Comparison of ENCODE assay signal across 11 cellular contexts in the genomic region with DNA sequence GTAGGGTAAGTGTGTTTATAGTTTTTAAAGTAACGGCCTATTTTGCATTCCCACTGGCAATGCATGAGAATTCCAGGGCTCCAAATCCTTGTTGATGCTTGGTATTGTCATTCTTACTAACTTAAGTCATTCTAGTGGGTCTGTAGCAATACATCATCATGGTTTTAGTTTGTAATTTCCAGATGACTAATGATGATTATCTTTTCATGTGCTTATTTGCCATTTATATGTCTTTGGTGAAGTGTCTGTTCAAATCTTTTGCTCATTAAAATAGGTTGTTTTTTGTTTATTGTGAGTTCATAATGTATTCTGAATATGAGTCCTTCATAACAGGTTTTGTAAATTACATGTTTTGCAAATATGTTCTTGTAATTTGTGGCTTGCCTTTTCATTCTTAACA. TPM values are rescaled to one million over a fixed set of nuclear protein-coding genes. Genes with fewer than 3 reads are reported as not detected.
DNase-seq lines count a peak whose midpoint lies in the region; ATAC-seq and TF ChIP-seq lines count a peak whose summit lies in the region.
"Had no signal": no experiment of that assay in that cellular context is flagged by ENCODE, and none has a peak within 500 bp of the region (broad histone marks: within the 10 kb centered on the region; RNA-seq: fewer than 3 reads in every experiment).

No MANE protein-coding gene starts in this region.

- DNase-seq in AG04450 (ENCODE audit: low read depth, low spot score) (peak; percentile 34), choroid plexus epithelial cell (ENCODE audit: low read depth) (peak; percentile 76), mesothelial cell of epicardium (ENCODE audit: low spot score in 2 of 2, unreplicated experiment in 2 of 2) (no peak), mucosa of descending colon (no peak), 8988T (no peak), CD1c-positive myeloid dendritic cell (ENCODE audit: extremely low spot score) (no peak)
- DNase-seq: CD8-positive, alpha-beta memory T cell; naive B cell; NCI-H526 treated with DMSO at 0.1 percent for 48 hours had no signal

- peaks cover 49% of the 10 kb centered on the region for H3K4me1 ChIP-seq in HUES64 (ENCODE audit: insufficient read depth, low read length)
- peaks cover 4% of the 10 kb centered on the region for H3K4me1 ChIP-seq in mucosa of descending colon (ENCODE audit: low read depth)

- POLR2A ChIA-PET in AG04450 (lab: Yijun Ruan, JAX), result interaction anchor here (0.5 to 1.0 kb wide), 4 partner anchors 38 to 232 kb away, joined by 3 to 4 read pairs (median 3); no protein-coding TSS in a partner anchor

- H3K9me3 ChIP-seq in AG04450 (ENCODE audit: control insufficient read depth, insufficient read depth, low read length) (no peaks in the 10 kb centered on the region), HUES64 (ENCODE audit: insufficient read depth, low read depth, low read length) (no peaks in the 10 kb centered on the region), mucosa of descending colon (no peaks in the 10 kb centered on the region)

- no peaks in the 10 kb centered on the region for H3K27me3 ChIP-seq in AG04450 (ENCODE audit: control insufficient read depth, insufficient read depth, low read length)
- no peaks in the 10 kb centered on the region for H3K27me3 ChIP-seq in HUES64 (ENCODE audit: insufficient read depth, low read length)

- no peaks in the 10 kb centered on the region for H3K36me3 ChIP-seq in HUES64 (ENCODE audit: insufficient read depth, low read length)
- H3K36me3 ChIP-seq in mucosa of descending colon (ENCODE audit: low read depth), result no peaks in the 10 kb centered on the region

- peaks cover 48% of the 10 kb centered on the region for H3K4me1 Mint-ChIP-seq in mesothelial cell of epicardium

- H3K4me3 ChIP-seq in AG04450 (ENCODE audit: low read depth, low read length) (no peak overlapping the region), HUES64 (ENCODE audit: low read length) (peak overlapping the region; percentile 31), choroid plexus epithelial cell (ENCODE audit: low read depth, low read length) (no peak overlapping the region), mucosa of descending colon (no peak overlapping the region)

- H3K27me3 Mint-ChIP-seq in mesothelial cell of epicardium (ENCODE audit: low read depth), result no peaks in the 10 kb centered on the region
- H3K27me3 Mint-ChIP-seq: CD8-positive, alpha-beta memory T cell; naive B cell had no signal

- peak overlapping the region; percentile 3; the same call in 1 of the 2 replicates for H3K9ac ChIP-seq in HUES64 (ENCODE audit: low read depth, low read length)

- 5% methylated on average over 1 of the region's 1 CpG for WGBS in HUES64

- TF ChIP-seq CTCF in AG04450 (IDR thresholded peaks at IDR 0.05; ENCODE audit: low read depth, low read length), result no peak
- TF ChIP-seq CTCF in choroid plexus epithelial cell (conservative IDR thresholded peaks at IDR 0.05; ENCODE audit: low read depth, low read length), result no peak
- no peak for TF ChIP-seq CTCF in mesothelial cell of epicardium (IDR thresholded peaks at IDR 0.05; ENCODE audit: unreplicated experiment)
- TF ChIP-seq CTCF in mucosa of descending colon (IDR thresholded peaks at IDR 0.05), result no peak

- peak overlapping the region; percentile 70 for H3K27ac Mint-ChIP-seq in mesothelial cell of epicardium

- H3K36me3 Mint-ChIP-seq in mesothelial cell of epicardium, result peaks cover 2% of the 10 kb centered on the region
- H3K36me3 Mint-ChIP-seq: CD8-positive, alpha-beta memory T cell had no signal

- H3K9me3 Mint-ChIP-seq in mesothelial cell of epicardium, result no peaks in the 10 kb centered on the region
- H3K9me3 Mint-ChIP-seq: CD8-positive, alpha-beta memory T cell; naive B cell had no signal

- peak overlapping the region; percentile 2 for H3K4me3 Mint-ChIP-seq in mesothelial cell of epicardium
- H3K4me3 Mint-ChIP-seq: CD8-positive, alpha-beta memory T cell had no signal

- CTCF ChIA-PET in AG04450 (lab: Charles Lee), result interaction anchor here (2.1 kb wide), 1 partner anchor 91 kb away, joined by 5 read pairs; no protein-coding TSS in a partner anchor

- ATAC-seq in mucosa of descending colon, result no peak
- no peak for ATAC-seq in GM18867 (IDR thresholded peaks at IDR 0.05; ENCODE audit: unreplicated experiment)

- intact Hi-C loops in mucosa of descending colon (cut with DNase I, micrococcal nuclease), result no loop called here

- H3K27ac ChIP-seq in AG04450 (ENCODE audit: low read depth, low read length), result no peak overlapping the region
- peak overlapping the region; percentile 83 for H3K27ac ChIP-seq in HUES64 (ENCODE audit: low read depth, low read length)

RNA-seq across cellular contexts. Expression of a gene that starts 31.2 kb away (rescaled TPM):
- 27.8 and 28.8 TPM in 2 replicates for polyA plus RNA-seq in AG04450 (2011; rRNA removed)
- polyA minus RNA-seq in AG04450 (2011; rRNA and poly(A)+ RNA removed), result 47.8 and 55.7 TPM in 2 replicates
- 9.9 TPM for polyA plus RNA-seq in HUES64 (2013, experiment 1 of 2)
- polyA plus RNA-seq in HUES64 (2013, experiment 2 of 2), result 9.1 TPM
- total RNA-seq in mesothelial cell of epicardium, result 54.4 to 58.8 TPM (median 58.7 TPM) in 3 replicates
- 10 to 100 TPM; 47.7 to 59.8 (median 54.4) TPM for total RNA-seq in mucosa of descending colon

Comparison
In these comparisons a context has a peak if more than half of its experiments do, and no peak if none do; other contexts are left out.
1. DNase-seq: peak in AG04450 (single experiment) and choroid plexus epithelial cell (single experiment); none in mesothelial cell of epicardium (0 of 2), mucosa of descending colon (0 of 3), 8988T (single experiment) and CD1c-positive myeloid dendritic cell (single experiment).